20 cellular contexts compared by ENCODE assay signal in the genomic region with DNA sequence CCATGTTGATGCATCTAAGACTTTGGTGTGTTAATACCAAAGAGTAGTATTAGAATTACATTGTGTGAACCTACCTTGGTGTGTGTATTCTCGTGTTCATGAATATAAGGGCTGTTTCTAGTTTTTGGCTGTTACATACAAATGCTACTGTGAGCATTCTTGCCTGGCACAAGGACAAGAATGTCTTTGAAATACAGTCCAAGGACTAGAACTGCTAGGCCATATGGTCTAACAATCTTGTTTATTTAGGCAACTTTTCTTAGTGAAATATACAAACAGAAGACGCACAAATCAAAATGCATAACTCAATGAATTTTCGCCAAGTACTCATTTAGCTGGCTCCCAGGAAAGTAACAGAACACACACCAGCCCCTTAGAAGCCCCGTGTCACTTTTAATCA.
"Had no signal": no experiment of that assay in that cellular context is flagged by ENCODE, and none has a peak within 500 bp of the region (broad histone marks: within the 10 kb centered on the region; RNA-seq: fewer than 3 reads in every experiment).

No MANE protein-coding gene starts in this region.

- DNase-seq: activated CD4-positive, alpha-beta T cell treated with anti-CD3 and anti-CD28 coated beads for 4 hours; activated CD8-positive, alpha-beta T cell treated with anti-CD3 and anti-CD28 coated beads for 36 hours; activated effector memory CD4-positive, alpha-beta T cell treated with anti-CD3 and anti-CD28 coated beads, Interleukin-2, amount 50 U/mL, for 16 hours; activated T-cell treated with anti-CD3 and anti-CD28 coated beads, Interleukin-2, amount 50 U/mL, for 48 hours; caudate nucleus; effector memory CD4-positive, alpha-beta T cell; left ventricle myocardium superior; mesenchymal stem cell; natural killer cell; occipital lobe; small intestine; stimulated activated CD4-positive, alpha-beta T cell treated with anti-CD3 and anti-CD28 coated beads, Interleukin-4, amount 100 ng/mL, for 24 hours; stimulated activated naive CD4-positive, alpha-beta T cell treated with Interleukin-2 at 50 U/mL for 16 hours; substantia nigra; T-helper 17 cell; transverse colon had no signal

- H3K27me3 ChIP-seq: adrenal gland, hepatocyte, right atrium auricular region, transverse colon had no signal

- H3K79me2 ChIP-seq: hepatocyte had no signal

- H3K4me1 ChIP-seq: adrenal gland, right atrium auricular region had no signal

- H3K4me1 Mint-ChIP-seq: natural killer cell had no signal

- H3K9me3 ChIP-seq: adrenal gland, right atrium auricular region, transverse colon had no signal

- H3K4me2 ChIP-seq: hepatocyte had no signal

- H3K27me3 Mint-ChIP-seq: activated CD8-positive, alpha-beta T cell treated with anti-CD3 and anti-CD28 coated beads for 36 hours; activated naive CD4-positive, alpha-beta T cell treated with anti-CD3 and anti-CD28 coated beads, Interleukin-2, amount 50 U/mL, for 24 hours; T-helper 17 cell had no signal

- ATAC-seq: activated CD8-positive, alpha-beta T cell treated with anti-CD3 and anti-CD28 coated beads for 36 hours; left ventricle myocardium superior; natural killer cell; T-helper 17 cell had no signal

- H3K9me3 Mint-ChIP-seq: activated CD8-positive, alpha-beta T cell treated with anti-CD3 and anti-CD28 coated beads for 36 hours; activated naive CD4-positive, alpha-beta T cell treated with anti-CD3 and anti-CD28 coated beads, Interleukin-2, amount 50 U/mL, for 24 hours; natural killer cell had no signal

- H3K4me3 ChIP-seq: adrenal gland, hepatocyte, right atrium auricular region, transverse colon had no signal

- H3K27ac ChIP-seq: adrenal gland, hepatocyte, right atrium auricular region, transverse colon had no signal

- H3K36me3 Mint-ChIP-seq: natural killer cell had no signal

- H3K27ac Mint-ChIP-seq: activated CD8-positive, alpha-beta T cell treated with anti-CD3 and anti-CD28 coated beads for 36 hours; activated naive CD4-positive, alpha-beta T cell treated with anti-CD3 and anti-CD28 coated beads, Interleukin-2, amount 50 U/mL, for 24 hours; natural killer cell; T-helper 17 cell had no signal

- H3K36me3 ChIP-seq: adrenal gland, transverse colon had no signal

- H3K4me3 Mint-ChIP-seq: activated CD8-positive, alpha-beta T cell treated with anti-CD3 and anti-CD28 coated beads for 36 hours; activated naive CD4-positive, alpha-beta T cell treated with anti-CD3 and anti-CD28 coated beads, Interleukin-2, amount 50 U/mL, for 24 hours; natural killer cell; T-helper 17 cell had no signal

- H2AFZ ChIP-seq: hepatocyte had no signal
